In the genomic region with DNA sequence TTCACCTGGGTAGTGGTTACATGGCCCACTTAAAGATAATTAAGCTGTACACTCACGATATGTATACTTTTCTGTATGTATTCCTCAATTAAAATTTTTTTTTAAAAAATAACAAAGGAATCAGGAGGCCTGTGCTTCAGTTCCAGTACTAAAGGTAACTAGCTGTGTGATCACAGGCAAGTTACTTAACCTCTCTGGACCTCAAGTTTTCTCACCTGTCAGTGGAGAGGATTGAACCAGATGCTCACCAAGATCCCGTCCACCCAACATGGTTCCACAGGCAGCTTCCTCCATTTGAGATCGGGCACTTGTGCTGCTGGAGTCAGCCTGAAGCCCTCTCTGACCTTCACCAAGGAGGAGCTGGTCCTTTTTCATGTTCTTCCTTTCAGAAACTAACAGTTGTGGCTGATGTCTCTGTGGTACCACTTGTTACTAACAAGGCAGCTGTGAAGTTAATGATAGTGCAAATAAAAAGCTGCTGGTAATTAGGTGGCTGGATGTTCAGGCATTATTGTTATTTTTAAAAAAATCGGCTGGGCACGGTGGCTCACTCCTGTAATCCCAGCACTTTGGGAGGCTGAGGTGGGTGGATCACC, we compare ENCODE assay signal across 22 cellular contexts. TPM values are rescaled to one million over a fixed set of nuclear protein-coding genes. Genes with fewer than 3 reads are reported as not detected.
DNase-seq lines count a peak whose midpoint lies in the region; ATAC-seq and TF ChIP-seq lines count a peak whose summit lies in the region.
"Had no signal": no experiment of that assay in that cellular context is flagged by ENCODE, and none has a peak within 500 bp of the region (broad histone marks: within the 10 kb centered on the region; RNA-seq: fewer than 3 reads in every experiment).

No MANE protein-coding gene starts in this region.

- H3K36me3 Mint-ChIP-seq in activated naive CD4-positive, alpha-beta T cell treated with anti-CD3 and anti-CD28 coated beads, Interleukin-2, amount 10 ng/mL, durations not matched to agents 7 days and 5 days, result peaks cover 21% of the 10 kb centered on the region
- H3K36me3 Mint-ChIP-seq in activated naive CD4-positive, alpha-beta T cell treated with anti-CD3 and anti-CD28 coated beads, Interleukin-2, amount 50 U/mL, for 72 hours, result peaks cover 17 to 19% of the 10 kb centered on the region in 2 donors
- peaks cover 16% of the 10 kb centered on the region for H3K36me3 Mint-ChIP-seq in activated T-helper 2 cell treated with anti-CD3 and anti-CD28 coated beads, Interferon-gamma antibody, Interleukin-2, Interleukin-4, amounts not matched to agents 10 μg/mL and 5 μg/mL and 100 μg/mL, durations not matched to agents 14 hours and 24 hours and 36 hours (ENCODE audit: low read depth)
- H3K36me3 Mint-ChIP-seq in stimulated activated effector memory CD8-positive, alpha-beta T cell treated with anti-CD3 and anti-CD28 coated beads, Interleukin-12 subunit alpha, Interleukin-12 subunit beta, amount 100 ng/mL, for 72 hours, result no peaks in the 10 kb centered on the region
- H3K36me3 Mint-ChIP-seq: IgD-negative memory B cell had no signal

- H3K4me1 ChIP-seq in mucosa of descending colon (ENCODE audit: low read depth), result no peaks in the 10 kb centered on the region
- H3K4me1 ChIP-seq: Caco-2, HAP-1 had no signal

- ATAC-seq in activated naive CD4-positive, alpha-beta T cell treated with anti-CD3 and anti-CD28 coated beads, Interleukin-2, amount 50 U/mL, for 72 hours, result no peak
- ATAC-seq in stimulated activated effector memory CD8-positive, alpha-beta T cell treated with anti-CD3 and anti-CD28 coated beads, Interleukin-12 subunit alpha, Interleukin-12 subunit beta, amount 100 ng/mL, for 72 hours, result peak; percentile 52
- ATAC-seq in mucosa of descending colon (no peak), HG03108 (IDR thresholded peaks at IDR 0.05; ENCODE audit: unreplicated experiment) (no peak)
- ATAC-seq: CD8-positive, alpha-beta T cell; PC-3 had no signal

- intact Hi-C loops in activated T-helper 2 cell treated with anti-CD3 and anti-CD28 coated beads, Interferon-gamma antibody, Interleukin-2, Interleukin-4, amounts not matched to agents 10 μg/mL and 5 μg/mL and 100 μg/mL, durations not matched to agents 14 hours and 24 hours and 36 hours (cut with micrococcal nuclease), result no loop called here
- intact Hi-C loops in mucosa of descending colon (cut with DNase I, micrococcal nuclease), result loop anchor here in 1 of 2 donors (10.0 kb wide), 1 partner anchor 211 kb away; no protein-coding TSS in a partner anchor

- no peaks in the 10 kb centered on the region for H3K36me3 ChIP-seq in mucosa of descending colon (ENCODE audit: low read depth)
- H3K36me3 ChIP-seq: HAP-1, SJSA1 had no signal

- H3K4me1 Mint-ChIP-seq in activated naive CD4-positive, alpha-beta T cell treated with anti-CD3 and anti-CD28 coated beads, Interleukin-2, amount 10 ng/mL, durations not matched to agents 7 days and 5 days, result peaks cover 36% of the 10 kb centered on the region
- H3K4me1 Mint-ChIP-seq in activated T-helper 2 cell treated with anti-CD3 and anti-CD28 coated beads, Interferon-gamma antibody, Interleukin-2, Interleukin-4, amounts not matched to agents 10 μg/mL and 5 μg/mL and 100 μg/mL, durations not matched to agents 14 hours and 24 hours and 36 hours (ENCODE audit: low read depth), result peaks cover 26% of the 10 kb centered on the region
- H3K4me1 Mint-ChIP-seq in stimulated activated effector memory CD8-positive, alpha-beta T cell treated with anti-CD3 and anti-CD28 coated beads, Interleukin-12 subunit alpha, Interleukin-12 subunit beta, amount 100 ng/mL, for 72 hours, result peaks cover 23% of the 10 kb centered on the region

- no peak for TF ChIP-seq CTCF in mucosa of descending colon (IDR thresholded peaks at IDR 0.05)

- H3K27me3 Mint-ChIP-seq in activated naive CD4-positive, alpha-beta T cell treated with anti-CD3 and anti-CD28 coated beads, Interleukin-2, amount 10 ng/mL, durations not matched to agents 7 days and 5 days, result peaks cover 12% of the 10 kb centered on the region
- H3K27me3 Mint-ChIP-seq in activated T-helper 2 cell treated with anti-CD3 and anti-CD28 coated beads, Interferon-gamma antibody, Interleukin-2, Interleukin-4, amounts not matched to agents 10 μg/mL and 5 μg/mL and 100 μg/mL, durations not matched to agents 14 hours and 24 hours and 36 hours (ENCODE audit: low read depth), result no peaks in the 10 kb centered on the region

- CTCF ChIA-PET in activated naive CD4-positive, alpha-beta T cell treated with anti-CD3 and anti-CD28 coated beads, Interleukin-2, amount 10 ng/mL, durations not matched to agents 7 days and 5 days (lab: Charles Lee), result interaction anchor here (0.7 to 2.3 kb wide), 9 partner anchors 12 to 197 kb away, joined by 3 to 14 read pairs (median 3); no protein-coding TSS in a partner anchor

- peaks cover 23% of the 10 kb centered on the region for H3K9me3 Mint-ChIP-seq in activated naive CD4-positive, alpha-beta T cell treated with anti-CD3 and anti-CD28 coated beads, Interleukin-2, amount 10 ng/mL, durations not matched to agents 7 days and 5 days
- H3K9me3 Mint-ChIP-seq in activated naive CD4-positive, alpha-beta T cell treated with anti-CD3 and anti-CD28 coated beads, Interleukin-2, amount 50 U/mL, for 72 hours, result peaks cover 11 to 17% of the 10 kb centered on the region in 2 donors
- peaks cover 22% of the 10 kb centered on the region for H3K9me3 Mint-ChIP-seq in activated T-helper 2 cell treated with anti-CD3 and anti-CD28 coated beads, Interferon-gamma antibody, Interleukin-2, Interleukin-4, amounts not matched to agents 10 μg/mL and 5 μg/mL and 100 μg/mL, durations not matched to agents 14 hours and 24 hours and 36 hours
- H3K9me3 Mint-ChIP-seq in stimulated activated effector memory CD8-positive, alpha-beta T cell treated with anti-CD3 and anti-CD28 coated beads, Interleukin-12 subunit alpha, Interleukin-12 subunit beta, amount 100 ng/mL, for 72 hours, result peaks cover 14% of the 10 kb centered on the region

- H3K27ac Mint-ChIP-seq in activated naive CD4-positive, alpha-beta T cell treated with anti-CD3 and anti-CD28 coated beads, Interleukin-2, amount 10 ng/mL, durations not matched to agents 7 days and 5 days, result peak overlapping the region; percentile 5
- H3K27ac Mint-ChIP-seq in activated naive CD4-positive, alpha-beta T cell treated with anti-CD3 and anti-CD28 coated beads, Interleukin-2, amount 50 U/mL, for 72 hours, result no peak overlapping the region
- H3K27ac Mint-ChIP-seq in activated T-helper 2 cell treated with anti-CD3 and anti-CD28 coated beads, Interferon-gamma antibody, Interleukin-2, Interleukin-4, amounts not matched to agents 10 μg/mL and 5 μg/mL and 100 μg/mL, durations not matched to agents 14 hours and 24 hours and 36 hours, result peak overlapping the region; percentile 55
- peak overlapping the region; percentile 29 for H3K27ac Mint-ChIP-seq in stimulated activated effector memory CD8-positive, alpha-beta T cell treated with anti-CD3 and anti-CD28 coated beads, Interleukin-12 subunit alpha, Interleukin-12 subunit beta, amount 100 ng/mL, for 72 hours
- H3K27ac Mint-ChIP-seq: B cell; CD8-positive, alpha-beta T cell; HFFc6 had no signal

- no peaks in the 10 kb centered on the region for H3K9me3 ChIP-seq in mucosa of descending colon
- H3K9me3 ChIP-seq: HAP-1 had no signal

- DNase-seq in NCI-H1417 (lab: John Stamatoyannopoulos, UW), result peak in 2 of 3 experiments; percentile 1 to 23
- no peak for DNase-seq in NCI-H1417 treated with DMSO at 0.1 percent for 48 hours (lab: John Stamatoyannopoulos, UW)
- DNase-seq in activated naive CD4-positive, alpha-beta T cell treated with anti-CD3 and anti-CD28 coated beads, Interleukin-2, amount 10 ng/mL, durations not matched to agents 7 days and 5 days, result no peak
- DNase-seq in activated naive CD4-positive, alpha-beta T cell treated with anti-CD3 and anti-CD28 coated beads, Interleukin-2, amount 50 U/mL, for 72 hours (ENCODE audit: low spot score in 2 of 2), result no peak
- no peak for DNase-seq in activated T-helper 2 cell treated with anti-CD3 and anti-CD28 coated beads, Interferon-gamma antibody, Interleukin-2, Interleukin-4, amounts not matched to agents 10 μg/mL and 5 μg/mL and 100 μg/mL, durations not matched to agents 14 hours and 24 hours and 36 hours (ENCODE audit: low spot score)
- no peak for DNase-seq in stimulated activated effector memory CD8-positive, alpha-beta T cell treated with anti-CD3 and anti-CD28 coated beads, Interleukin-12 subunit alpha, Interleukin-12 subunit beta, amount 100 ng/mL, for 72 hours (ENCODE audit: low spot score in 2 of 2)
- DNase-seq in mucosa of descending colon, result no peak
- DNase-seq: Caco-2; CD8-positive, alpha-beta T cell; GOT3; HFFc6; NCI-H1092; NCI-H1436 treated with DMSO at 0.1 percent for 48 hours; NCI-H187 treated with DMSO at 0.1 percent for 48 hours; NCI-H524; PC-3; Right ventricle myocardium superior had no signal

- no peak overlapping the region for H3K4me3 Mint-ChIP-seq in activated naive CD4-positive, alpha-beta T cell treated with anti-CD3 and anti-CD28 coated beads, Interleukin-2, amount 10 ng/mL, durations not matched to agents 7 days and 5 days
- no peak overlapping the region for H3K4me3 Mint-ChIP-seq in activated T-helper 2 cell treated with anti-CD3 and anti-CD28 coated beads, Interferon-gamma antibody, Interleukin-2, Interleukin-4, amounts not matched to agents 10 μg/mL and 5 μg/mL and 100 μg/mL, durations not matched to agents 14 hours and 24 hours and 36 hours (ENCODE audit: low read depth)
- H3K4me3 Mint-ChIP-seq in stimulated activated effector memory CD8-positive, alpha-beta T cell treated with anti-CD3 and anti-CD28 coated beads, Interleukin-12 subunit alpha, Interleukin-12 subunit beta, amount 100 ng/mL, for 72 hours, result peak overlapping the region; percentile 11
- H3K4me3 Mint-ChIP-seq: B cell; CD8-positive, alpha-beta T cell; HFFc6; IgD-negative memory B cell had no signal

- H3K4me3 ChIP-seq in mucosa of descending colon, result no peak overlapping the region
- H3K4me3 ChIP-seq: HAP-1, SJSA1 had no signal

RNA-seq across cellular contexts. Expression of a gene that starts 29.4 kb away (rescaled TPM):
- total RNA-seq in activated naive CD4-positive, alpha-beta T cell treated with anti-CD3 and anti-CD28 coated beads, Interleukin-2, amount 50 U/mL, for 72 hours, result 10 to 100 TPM; 37.9 to 65.1 TPM
- total RNA-seq in activated T-helper 2 cell treated with anti-CD3 and anti-CD28 coated beads, Interferon-gamma antibody, Interleukin-2, Interleukin-4, amounts not matched to agents 10 μg/mL and 5 μg/mL and 100 μg/mL, durations not matched to agents 14 hours and 24 hours and 36 hours, result 40.2 and 43.1 TPM in 2 replicates
- total RNA-seq in mucosa of descending colon, result 10 to 100 TPM; 19.3 to 30.1 (median 24.8) TPM

Comparison
In these comparisons a context has a peak if more than half of its experiments do, and no peak if none do; other contexts are left out.
1. DNase-seq: peak in NCI-H1417 (2 of 3); none in NCI-H1417 treated with DMSO at 0.1 percent for 48 hours (single experiment), activated naive CD4-positive, alpha-beta T cell treated with anti-CD3 and anti-CD28 coated beads, Interleukin-2, amount 10 ng/mL, durations not matched to agents 7 days and 5 days (single experiment), activated naive CD4-positive, alpha-beta T cell treated with anti-CD3 and anti-CD28 coated beads, Interleukin-2, amount 50 U/mL, for 72 hours (0 of 2), activated T-helper 2 cell treated with anti-CD3 and anti-CD28 coated beads, Interferon-gamma antibody, Interleukin-2, Interleukin-4, amounts not matched to agents 10 μg/mL and 5 μg/mL and 100 μg/mL, durations not matched to agents 14 hours and 24 hours and 36 hours (single experiment), stimulated activated effector memory CD8-positive, alpha-beta T cell treated with anti-CD3 and anti-CD28 coated beads, Interleukin-12 subunit alpha, Interleukin-12 subunit beta, amount 100 ng/mL, for 72 hours (0 of 2) and mucosa of descending colon (0 of 3).
2. H3K27ac Mint-ChIP-seq: peak in activated naive CD4-positive, alpha-beta T cell treated with anti-CD3 and anti-CD28 coated beads, Interleukin-2, amount 10 ng/mL, durations not matched to agents 7 days and 5 days (single experiment), activated T-helper 2 cell treated with anti-CD3 and anti-CD28 coated beads, Interferon-gamma antibody, Interleukin-2, Interleukin-4, amounts not matched to agents 10 μg/mL and 5 μg/mL and 100 μg/mL, durations not matched to agents 14 hours and 24 hours and 36 hours (single experiment) and stimulated activated effector memory CD8-positive, alpha-beta T cell treated with anti-CD3 and anti-CD28 coated beads, Interleukin-12 subunit alpha, Interleukin-12 subunit beta, amount 100 ng/mL, for 72 hours (single experiment); none in activated naive CD4-positive, alpha-beta T cell treated with anti-CD3 and anti-CD28 coated beads, Interleukin-2, amount 50 U/mL, for 72 hours (0 of 2).